In the genomic region with DNA sequence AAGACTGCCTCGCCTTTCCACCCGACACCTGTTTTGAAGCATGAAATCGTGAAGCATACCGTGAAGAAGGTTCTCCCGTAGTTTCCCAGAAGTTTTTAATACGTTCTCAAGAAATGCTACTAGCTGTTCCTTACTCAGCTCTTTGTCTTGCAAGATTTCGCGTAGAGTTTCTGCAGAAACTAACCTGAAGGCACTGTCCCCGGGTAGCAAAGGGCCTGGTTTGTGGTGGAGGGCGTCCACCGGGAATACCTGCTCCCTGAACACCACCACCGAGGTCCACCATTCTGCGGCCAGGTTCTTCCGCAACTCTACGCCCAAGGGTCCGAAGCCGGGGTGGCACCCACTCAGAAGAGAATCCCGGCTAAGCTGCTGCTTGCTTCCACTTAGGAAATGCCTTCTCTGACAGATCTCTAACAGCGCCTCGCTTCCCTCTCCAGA, we compare ENCODE assay signal across 9 cellular contexts. TPM values are rescaled to one million over a fixed set of nuclear protein-coding genes. Genes with fewer than 3 reads are reported as not detected.
DNase-seq lines count a peak whose midpoint lies in the region; ATAC-seq, FAIRE-seq and TF ChIP-seq lines count a peak whose summit lies in the region.
"Had no signal": no experiment of that assay in that cellular context is flagged by ENCODE, and none has a peak within 500 bp of the region (broad histone marks: within the 10 kb centered on the region; RNA-seq: fewer than 3 reads in every experiment).

No MANE protein-coding gene starts in this region.

- peak; percentile 53; the same call in 2 of the 3 replicates for ATAC-seq in HepG2

- H3K36me3 ChIP-seq in HAP-1 (replicated peaks) (peaks cover 52% of the 10 kb centered on the region), HepG2 (replicated peaks in 1 of 2; ENCODE audit: control insufficient read depth in 1 of 2, insufficient read depth in 2 of 2, low read length in 2 of 2) (peaks cover 14 to 36% of the 10 kb centered on the region in 2 experiments)

- peaks cover 19% of the 10 kb centered on the region for H4K20me1 ChIP-seq in HepG2 (ENCODE audit: insufficient read depth, low read length)

- H3K36me3 Mint-ChIP-seq in type B pancreatic cell = peaks cover 33% of the 10 kb centered on the region

- BruUV-seq in HepG2 (replicated peaks; lab: Mats Ljungman, UMichigan) = no TSS peak

- H3K4me3 ChIP-seq in HAP-1 (peak overlapping the region; percentile 69), HepG2 (replicated peaks in 1 of 3; ENCODE audit: insufficient read depth in 1 of 3, low read depth in 2 of 3, low read length in 3 of 3) (peak overlapping the region; percentile 65 to 90 (median 68))

- H3K79me2 ChIP-seq in HepG2 (ENCODE audit: insufficient read depth, low read length) = peaks cover 35% of the 10 kb centered on the region

- POLR2A ChIA-PET in HepG2 (lab: Yijun Ruan, JAX) = interaction anchor here (0.6 to 7.3 kb wide), 13 partner anchors 10 to 351 kb away, joined by 3 to 202 read pairs (median 4); partner anchors contain the start of genes CEP95, DDX5 and TEX2

- TF ChIP-seq EP300 in HepG2 (IDR thresholded peaks at IDR 0.05; ENCODE audit: low read depth in 2 of 2, low read length in 2 of 2) = no peak
- TF ChIP-seq EP300 in HepG2 (CRISPR knock-in tag; IDR thresholded peaks at IDR 0.05; ENCODE audit: borderline replicate concordance) = no peak

- CTCF ChIA-PET in HepG2 (lab: Yijun Ruan, JAX; ENCODE audit: low intra/inter-chr PET ratio, low total read pairs) = no interaction called here

- H3K9me3 Mint-ChIP-seq in type B pancreatic cell = no peaks in the 10 kb centered on the region

- H3K4me1 ChIP-seq in HAP-1 (peaks cover 15% of the 10 kb centered on the region), HepG2 (ENCODE audit: insufficient read depth, low read length) (peaks cover 67% of the 10 kb centered on the region)

- peak overlapping the region; percentile 88 for H3K4me2 ChIP-seq in HepG2 (ENCODE audit: low read depth, low read length)

- TF ChIP-seq RAD21 in HepG2 (CRISPR knock-in tag; IDR thresholded peaks at IDR 0.05) = no peak

- no peaks in the 10 kb centered on the region for H3K27me3 Mint-ChIP-seq in type B pancreatic cell

- peak overlapping the region; percentile 38 for H2AFZ ChIP-seq in HepG2 (ENCODE audit: low read length)

- TF ChIP-seq CTCF in HepG2 (CRISPR knock-in tag; IDR thresholded peaks at IDR 0.05) = no peak
- TF ChIP-seq CTCF in type B pancreatic cell (conservative IDR thresholded peaks at IDR 0.05) = no peak

- H3K9me3 ChIP-seq in HAP-1 (no peaks in the 10 kb centered on the region), HepG2 (ENCODE audit: low read length) (no peaks in the 10 kb centered on the region)

- H3K4me3 Mint-ChIP-seq in type B pancreatic cell = peak overlapping the region; percentile 100

- peak; percentile 25 for DNase-seq in ACHN
- peak in 1 of 2 experiments; percentile 27 for DNase-seq in HAP-1 (ENCODE audit: low spot score in 2 of 2)
- DNase-seq in HepG2 (ENCODE audit: low spot score) = no peak
- DNase-seq in type B pancreatic cell (ENCODE audit: extremely low spot score, unreplicated experiment) = no peak
- DNase-seq in NCI-H1417 (lab: John Stamatoyannopoulos, UW) = no peak
- no peak for DNase-seq in NCI-H748 treated with DMSO at 0.1 percent for 48 hours (lab: John Stamatoyannopoulos, UW)
- DNase-seq in UCSD-AML1 (lab: John Stamatoyannopoulos, UW; ENCODE audit: unreplicated experiment) = no peak

- peak overlapping the region; percentile 78 for H3K27ac ChIP-seq in angular gyrus (ENCODE audit: low read depth, low read length)
- H3K27ac ChIP-seq in HepG2 (ENCODE audit: extremely low read length, insufficient read depth, low read length) = peak overlapping the region; percentile 74

- no peaks in the 10 kb centered on the region for H3K27me3 ChIP-seq in HAP-1 (ENCODE audit: low read depth)
- H3K27me3 ChIP-seq in HepG2 (ENCODE audit: control insufficient read depth in 1 of 2, insufficient read depth in 2 of 2, low read length in 2 of 2) = no peaks in the 10 kb centered on the region; a peak in 1 of 5 replicates

- WGBS in HepG2 (ENCODE audit: low lambda C conversion rate) = under 1% methylated on average over 13 of the region's 20 CpGs

- in situ Hi-C loops in ACHN (cut with HindIII; ENCODE audit: low pct_ligation_motif_present, low pct_unique_long_range_greater_than_20kb, low sequenced_read_pairs) (no loop called here), HAP-1 (cut with MboI; ENCODE audit: low sequenced_read_pairs) (loop anchor here (10.0 kb wide), 1 partner anchor 72 kb away; no protein-coding TSS in a partner anchor), HepG2 (cut with HindIII; ENCODE audit: extremely low pct_ligation_motif_present, low pct_unique_long_range_greater_than_20kb) (loop anchor here (10.0 kb wide), 1 partner anchor 192 kb away; no protein-coding TSS in a partner anchor)

- H3K27ac Mint-ChIP-seq in type B pancreatic cell = peak overlapping the region; percentile 100

- peak overlapping the region; percentile 80 for H3K9ac ChIP-seq in HepG2 (ENCODE audit: insufficient read depth, low read depth, low read length)

- TF ChIP-seq POLR2A in HepG2 (IDR thresholded peaks at IDR 0.05; ENCODE audit: insufficient read depth in 1 of 2, low read depth in 2 of 2, low read length in 2 of 2) = no peak

- FAIRE-seq in HepG2 (lab: Jason Lieb, UNC) = no peak
- FAIRE-seq: islet of Langerhans had no signal

- H3K4me1 Mint-ChIP-seq in type B pancreatic cell (ENCODE audit: unreplicated experiment) = peaks cover 38% of the 10 kb centered on the region

- intact Hi-C loops in HepG2 (cut with micrococcal nuclease; ENCODE audit: unreplicated experiment) = loop anchor here (10.0 kb wide), 2 partner anchors 172 to 342 kb away; no protein-coding TSS in a partner anchor

RNA-seq across cellular contexts. Expression of gene POLG2, which starts 0.5 kb away (rescaled TPM):
- 16.2 and 25.5 TPM in 2 replicates for total RNA-seq in HepG2 (2016; rRNA removed; fragmentation: Illumina TruSeq; extraction: Trizol)
- total RNA-seq in HepG2 (2016; cell fraction: cytosol; rRNA removed; fragmentation: Illumina TruSeq; extraction: Trizol; ENCODE audit: low read depth) = 6.2 and 6.5 TPM in 2 replicates
- 17.1 and 25.1 TPM in 2 replicates for total RNA-seq in HepG2 (2016; cell fraction: insoluble cytoplasmic fraction; rRNA removed; fragmentation: Illumina TruSeq; extraction: Trizol)
- 4.8 and 7.5 TPM in 2 replicates for total RNA-seq in HepG2 (2016; cell fraction: membrane; rRNA removed; fragmentation: Illumina TruSeq; extraction: Trizol)
- total RNA-seq in HepG2 (2016; cell fraction: nucleus; rRNA removed; fragmentation: Illumina TruSeq; extraction: Trizol) = 40.2 and 43.9 TPM in 2 replicates
- polyA plus RNA-seq in HepG2 (2011; rRNA removed) = 19.6 and 21.1 TPM in 2 replicates
- 7.1 and 7.7 TPM in 2 replicates for polyA plus RNA-seq in HepG2 (2011; cell fraction: cytosol; rRNA removed)
- polyA plus RNA-seq in HepG2 (2011; cell fraction: nucleus; rRNA removed) = 33.9 and 48.5 TPM in 2 replicates
- 20.6 and 26.0 TPM in 2 replicates for polyA plus RNA-seq in HepG2 (2012)
- 1.7 and 1.9 TPM in 2 replicates for polyA plus RNA-seq in HepG2 (2016; cell fraction: cytosol; fragmentation: Illumina TruSeq; extraction: Trizol; ENCODE audit: low read depth)
- 15.7 and 18.4 TPM in 2 replicates for polyA plus RNA-seq in HepG2 (2016; cell fraction: insoluble cytoplasmic fraction; fragmentation: Illumina TruSeq; extraction: Trizol; ENCODE audit: low read depth)
- 2.1 and 3.4 TPM in 2 replicates for polyA plus RNA-seq in HepG2 (2016; cell fraction: membrane; fragmentation: Illumina TruSeq; extraction: Trizol; ENCODE audit: low read depth)
- polyA plus RNA-seq in HepG2 (2016; cell fraction: nucleus; fragmentation: Illumina TruSeq; extraction: Trizol; ENCODE audit: insufficient read depth, low read depth) = 81.7 and 89.2 TPM in 2 replicates
- polyA minus RNA-seq in HepG2 (2011; rRNA and poly(A)+ RNA removed; ENCODE audit: low replicate concordance) = 8.5 and 12.3 TPM in 2 replicates
- polyA minus RNA-seq in HepG2 (2011; cell fraction: cytosol; rRNA and poly(A)+ RNA removed) = 3.9 and 5.4 TPM in 2 replicates
- polyA minus RNA-seq in HepG2 (2011; cell fraction: nucleus; rRNA and poly(A)+ RNA removed) = 61.8 and 78.0 TPM in 2 replicates
- total RNA-seq in type B pancreatic cell (ENCODE audit: low replicate concordance) = 15.4 and 22.9 TPM in 2 replicates

RNA-seq across cellular contexts. Expression of gene DDX5, which starts 9.7 kb away (rescaled TPM):
- total RNA-seq in HepG2 (2016; rRNA removed; fragmentation: Illumina TruSeq; extraction: Trizol) (503 and 539 TPM in 2 replicates), type B pancreatic cell (ENCODE audit: low replicate concordance) (729 and 758 TPM in 2 replicates)
- 84.1 and 89.7 TPM in 2 replicates for total RNA-seq in HepG2 (2016; cell fraction: cytosol; rRNA removed; fragmentation: Illumina TruSeq; extraction: Trizol; ENCODE audit: low read depth)
- 489 and 528 TPM in 2 replicates for total RNA-seq in HepG2 (2016; cell fraction: insoluble cytoplasmic fraction; rRNA removed; fragmentation: Illumina TruSeq; extraction: Trizol)
- total RNA-seq in HepG2 (2016; cell fraction: membrane; rRNA removed; fragmentation: Illumina TruSeq; extraction: Trizol) = 116 and 157 TPM in 2 replicates
- total RNA-seq in HepG2 (2016; cell fraction: nucleus; rRNA removed; fragmentation: Illumina TruSeq; extraction: Trizol) = 878 and 919 TPM in 2 replicates
- polyA plus RNA-seq in HepG2 (2011; rRNA removed) = 622 and 684 TPM in 2 replicates
- polyA plus RNA-seq in HepG2 (2011; cell fraction: cytosol; rRNA removed) = 569 and 613 TPM in 2 replicates
- polyA plus RNA-seq in HepG2 (2011; cell fraction: nucleus; rRNA removed) = 1,237 and 1,431 TPM in 2 replicates
- 388 and 421 TPM in 2 replicates for polyA plus RNA-seq in HepG2 (2012)
- polyA plus RNA-seq in HepG2 (2016; cell fraction: cytosol; fragmentation: Illumina TruSeq; extraction: Trizol; ENCODE audit: low read depth) = 39.4 and 49.0 TPM in 2 replicates
- polyA plus RNA-seq in HepG2 (2016; cell fraction: insoluble cytoplasmic fraction; fragmentation: Illumina TruSeq; extraction: Trizol; ENCODE audit: low read depth) = 620 and 627 TPM in 2 replicates
- 60.1 and 80.5 TPM in 2 replicates for polyA plus RNA-seq in HepG2 (2016; cell fraction: membrane; fragmentation: Illumina TruSeq; extraction: Trizol; ENCODE audit: low read depth)
- 1,021 and 1,036 TPM in 2 replicates for polyA plus RNA-seq in HepG2 (2016; cell fraction: nucleus; fragmentation: Illumina TruSeq; extraction: Trizol; ENCODE audit: insufficient read depth, low read depth)
- polyA minus RNA-seq in HepG2 (2011; rRNA and poly(A)+ RNA removed; ENCODE audit: low replicate concordance) = 1,158 and 1,526 TPM in 2 replicates
- 501 and 518 TPM in 2 replicates for polyA minus RNA-seq in HepG2 (2011; cell fraction: cytosol; rRNA and poly(A)+ RNA removed)
- polyA minus RNA-seq in HepG2 (2011; cell fraction: nucleus; rRNA and poly(A)+ RNA removed) = 2,012 and 2,066 TPM in 2 replicates

RNA-seq across cellular contexts. Expression of gene CEP95, which starts 10.4 kb away (rescaled TPM):
- total RNA-seq in HepG2 (2016; rRNA removed; fragmentation: Illumina TruSeq; extraction: Trizol) (31.9 and 68.8 TPM in 2 replicates), type B pancreatic cell (ENCODE audit: low replicate concordance) (52.1 and 76.2 TPM in 2 replicates)
- total RNA-seq in HepG2 (2016; cell fraction: cytosol; rRNA removed; fragmentation: Illumina TruSeq; extraction: Trizol; ENCODE audit: low read depth) = 28.2 and 32.1 TPM in 2 replicates
- total RNA-seq in HepG2 (2016; cell fraction: insoluble cytoplasmic fraction; rRNA removed; fragmentation: Illumina TruSeq; extraction: Trizol) = 34.8 and 63.6 TPM in 2 replicates
- 29.6 and 34.9 TPM in 2 replicates for total RNA-seq in HepG2 (2016; cell fraction: membrane; rRNA removed; fragmentation: Illumina TruSeq; extraction: Trizol)
- total RNA-seq in HepG2 (2016; cell fraction: nucleus; rRNA removed; fragmentation: Illumina TruSeq; extraction: Trizol) = 128 and 149 TPM in 2 replicates
- polyA plus RNA-seq in HepG2 (2011; rRNA removed) = 58.6 and 65.9 TPM in 2 replicates
- polyA plus RNA-seq in HepG2 (2011; cell fraction: cytosol; rRNA removed) = 11.6 and 14.3 TPM in 2 replicates
- polyA plus RNA-seq in HepG2 (2011; cell fraction: nucleus; rRNA removed) = 128 and 136 TPM in 2 replicates
- polyA plus RNA-seq in HepG2 (2012) = 42.4 and 43.9 TPM in 2 replicates
- polyA plus RNA-seq in HepG2 (2016; cell fraction: cytosol; fragmentation: Illumina TruSeq; extraction: Trizol; ENCODE audit: low read depth) = 9.9 and 10.0 TPM in 2 replicates
- 31.3 and 31.7 TPM in 2 replicates for polyA plus RNA-seq in HepG2 (2016; cell fraction: insoluble cytoplasmic fraction; fragmentation: Illumina TruSeq; extraction: Trizol; ENCODE audit: low read depth)
- polyA plus RNA-seq in HepG2 (2016; cell fraction: membrane; fragmentation: Illumina TruSeq; extraction: Trizol; ENCODE audit: low read depth) = 16.6 and 17.0 TPM in 2 replicates
- polyA plus RNA-seq in HepG2 (2016; cell fraction: nucleus; fragmentation: Illumina TruSeq; extraction: Trizol; ENCODE audit: insufficient read depth, low read depth) = 274 and 290 TPM in 2 replicates
- polyA minus RNA-seq in HepG2 (2011; rRNA and poly(A)+ RNA removed; ENCODE audit: low replicate concordance) = 37.3 and 40.5 TPM in 2 replicates
- 13.0 and 13.9 TPM in 2 replicates for polyA minus RNA-seq in HepG2 (2011; cell fraction: cytosol; rRNA and poly(A)+ RNA removed)
- 201 and 240 TPM in 2 replicates for polyA minus RNA-seq in HepG2 (2011; cell fraction: nucleus; rRNA and poly(A)+ RNA removed)

RNA-seq across cellular contexts. Expression of gene MILR1, which starts 47.5 kb away (rescaled TPM):
- total RNA-seq in HepG2 (2016; rRNA removed; fragmentation: Illumina TruSeq; extraction: Trizol) = 0.27 TPM in 1 of 2 replicates, not detected in the other
- not detected in 2 replicates for total RNA-seq in HepG2 (2016; cell fraction: cytosol; rRNA removed; fragmentation: Illumina TruSeq; extraction: Trizol; ENCODE audit: low read depth)
- not detected in 2 replicates for total RNA-seq in HepG2 (2016; cell fraction: insoluble cytoplasmic fraction; rRNA removed; fragmentation: Illumina TruSeq; extraction: Trizol)
- not detected in 2 replicates for total RNA-seq in HepG2 (2016; cell fraction: membrane; rRNA removed; fragmentation: Illumina TruSeq; extraction: Trizol)
- not detected in 2 replicates for total RNA-seq in HepG2 (2016; cell fraction: nucleus; rRNA removed; fragmentation: Illumina TruSeq; extraction: Trizol)
- 0.98 and 1.7 TPM in 2 replicates for polyA plus RNA-seq in HepG2 (2011; rRNA removed)
- polyA plus RNA-seq in HepG2 (2011; cell fraction: cytosol; rRNA removed) = 0.47 and 0.75 TPM in 2 replicates
- 0.80 and 1.5 TPM in 2 replicates for polyA plus RNA-seq in HepG2 (2011; cell fraction: nucleus; rRNA removed)
- polyA plus RNA-seq in HepG2 (2012) = 0.57 TPM in 1 of 2 replicates, not detected in the other
- polyA plus RNA-seq in HepG2 (2016; cell fraction: cytosol; fragmentation: Illumina TruSeq; extraction: Trizol; ENCODE audit: low read depth) = not detected in 2 replicates
- polyA plus RNA-seq in HepG2 (2016; cell fraction: insoluble cytoplasmic fraction; fragmentation: Illumina TruSeq; extraction: Trizol; ENCODE audit: low read depth) = not detected in 2 replicates
- 0.34 TPM in 1 of 2 replicates, not detected in the other for polyA plus RNA-seq in HepG2 (2016; cell fraction: membrane; fragmentation: Illumina TruSeq; extraction: Trizol; ENCODE audit: low read depth)
- polyA plus RNA-seq in HepG2 (2016; cell fraction: nucleus; fragmentation: Illumina TruSeq; extraction: Trizol; ENCODE audit: insufficient read depth, low read depth) = 0.64 TPM in 1 of 2 replicates, not detected in the other
- polyA minus RNA-seq in HepG2 (2011; rRNA and poly(A)+ RNA removed; ENCODE audit: low replicate concordance) = 0.72 TPM in 1 of 2 replicates, not detected in the other
- not detected in 2 replicates for polyA minus RNA-seq in HepG2 (2011; cell fraction: cytosol; rRNA and poly(A)+ RNA removed)
- polyA minus RNA-seq in HepG2 (2011; cell fraction: nucleus; rRNA and poly(A)+ RNA removed) = 1.2 and 2.5 TPM in 2 replicates
- total RNA-seq in type B pancreatic cell (ENCODE audit: low replicate concordance) = not detected in 2 replicates
